Comparison of ENCODE assay signal across 10 cellular contexts in the genomic region with DNA sequence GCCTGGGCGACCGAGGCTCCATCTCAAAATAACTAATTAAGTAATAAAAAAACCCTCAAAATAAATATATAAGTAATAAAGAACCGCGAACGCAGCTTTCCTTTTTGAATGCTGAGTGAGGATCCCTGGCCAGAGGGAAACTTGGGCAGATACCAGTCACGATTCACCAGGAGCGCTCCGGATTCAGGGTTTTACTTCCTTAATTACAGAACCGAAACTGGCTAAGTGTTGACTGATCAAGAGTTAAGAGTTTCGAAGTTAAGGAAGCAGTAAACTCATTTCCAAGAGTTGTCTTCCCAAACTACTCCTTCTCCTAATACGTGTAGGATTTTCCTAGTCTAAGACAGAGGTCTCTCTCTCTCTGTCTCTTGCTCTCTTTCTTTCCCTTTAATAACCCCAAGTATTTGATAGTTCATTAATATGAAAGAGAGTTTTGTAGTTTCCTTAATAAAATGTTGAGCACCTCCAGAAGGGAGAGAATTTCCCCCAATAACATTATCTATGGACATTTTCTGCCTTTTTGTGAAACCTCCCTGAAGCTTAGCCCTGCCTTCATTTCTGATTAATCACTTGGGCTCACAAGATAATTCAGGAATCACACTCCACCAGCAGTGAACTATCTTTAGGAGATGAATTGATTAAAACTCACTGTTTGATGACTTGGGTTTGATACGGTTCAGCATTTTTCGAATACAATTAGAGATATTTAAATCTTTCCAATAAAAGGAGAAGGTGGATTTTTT.
DNase-seq lines count a peak whose midpoint lies in the region; ATAC-seq, FAIRE-seq and TF ChIP-seq lines count a peak whose summit lies in the region.
"Had no signal": no experiment of that assay in that cellular context is flagged by ENCODE, and none has a peak within 500 bp of the region (broad histone marks: within the 10 kb centered on the region; RNA-seq: fewer than 3 reads in every experiment).

No MANE protein-coding gene starts in this region.

- H3K4me3 ChIP-seq in HepG2 (replicated peaks in 1 of 3; ENCODE audit: insufficient read depth in 1 of 3, low read depth in 2 of 3, low read length in 3 of 3) (no peak overlapping the region), tibial nerve (no peak overlapping the region), testis (no peak overlapping the region)

- peak overlapping the region; percentile 60 for H3K4me3 Mint-ChIP-seq in T-helper 2 cell treated with Interferon-gamma antibody and Interleukin-4, amounts not matched to agents 5 μg/mL and 100 μg/mL, for 36 hours
- no peak overlapping the region for H3K4me3 Mint-ChIP-seq in activated T-helper 1 cell treated with anti-CD3 and anti-CD28 coated beads, Interleukin-12 subunit alpha, Interleukin-12 subunit beta, Interleukin-2, Interleukin-4 antibody, amounts not matched to agents 30 ng/mL and 10 ng/mL and 1 ng/mL, durations not matched to agents 14 hours and 24 hours and 36 hours

- TF ChIP-seq POLR2A in HepG2 (IDR thresholded peaks at IDR 0.05; ENCODE audit: insufficient read depth in 1 of 2, low read depth in 2 of 2, low read length in 2 of 2) (no peak), tibial nerve (IDR thresholded peaks at IDR 0.05) (no peak), testis (IDR thresholded peaks at IDR 0.05) (no peak)

- no peaks in the 10 kb centered on the region for H3K36me3 Mint-ChIP-seq in T-helper 2 cell treated with Interferon-gamma antibody and Interleukin-4, amounts not matched to agents 5 μg/mL and 100 μg/mL, for 36 hours (ENCODE audit: low read depth)
- H3K36me3 Mint-ChIP-seq in activated T-helper 1 cell treated with anti-CD3 and anti-CD28 coated beads, Interleukin-12 subunit alpha, Interleukin-12 subunit beta, Interleukin-2, Interleukin-4 antibody, amounts not matched to agents 30 ng/mL and 10 ng/mL and 1 ng/mL, durations not matched to agents 14 hours and 24 hours and 36 hours (ENCODE audit: low read depth): peaks cover 2% of the 10 kb centered on the region

- H3K27me3 Mint-ChIP-seq in T-helper 2 cell treated with Interferon-gamma antibody and Interleukin-4, amounts not matched to agents 5 μg/mL and 100 μg/mL, for 36 hours (ENCODE audit: low read depth): no peaks in the 10 kb centered on the region
- no peaks in the 10 kb centered on the region for H3K27me3 Mint-ChIP-seq in activated T-helper 1 cell treated with anti-CD3 and anti-CD28 coated beads, Interleukin-12 subunit alpha, Interleukin-12 subunit beta, Interleukin-2, Interleukin-4 antibody, amounts not matched to agents 30 ng/mL and 10 ng/mL and 1 ng/mL, durations not matched to agents 14 hours and 24 hours and 36 hours (ENCODE audit: insufficient read depth)

- TF ChIP-seq CTCF in HepG2 (CRISPR knock-in tag; IDR thresholded peaks at IDR 0.05) (no peak), tibial nerve (IDR thresholded peaks at IDR 0.05) (no peak), testis (IDR thresholded peaks at IDR 0.05) (no peak)

- H2AFZ ChIP-seq in HepG2 (ENCODE audit: low read length): no peak overlapping the region

- in situ Hi-C loops in HepG2 (cut with HindIII; ENCODE audit: extremely low pct_ligation_motif_present, low pct_unique_long_range_greater_than_20kb): no loop called here

- H3K4me1 ChIP-seq in HepG2 (ENCODE audit: insufficient read depth, low read length) (peaks cover 65% of the 10 kb centered on the region), tibial nerve (peaks cover 0 to 52% (median 30%) of the 10 kb centered on the region in 4 donors), testis (peaks cover 25% of the 10 kb centered on the region)

- peak overlapping the region; percentile 15 for H3K27ac ChIP-seq in HepG2 (ENCODE audit: extremely low read length, insufficient read depth, low read length)
- H3K27ac ChIP-seq in tibial nerve: peak overlapping the region in 3 of 4 donors; percentile 48 to 63 (median 55)
- peak overlapping the region in 1 of 2 donors; percentile 77 for H3K27ac ChIP-seq in testis

- CTCF ChIA-PET in HepG2 (lab: Yijun Ruan, JAX; ENCODE audit: low intra/inter-chr PET ratio, low total read pairs): no interaction called here

- H3K4me1 Mint-ChIP-seq in T-helper 2 cell treated with Interferon-gamma antibody and Interleukin-4, amounts not matched to agents 5 μg/mL and 100 μg/mL, for 36 hours (ENCODE audit: low read depth): peaks cover 64% of the 10 kb centered on the region
- H3K4me1 Mint-ChIP-seq in activated T-helper 1 cell treated with anti-CD3 and anti-CD28 coated beads, Interleukin-12 subunit alpha, Interleukin-12 subunit beta, Interleukin-2, Interleukin-4 antibody, amounts not matched to agents 30 ng/mL and 10 ng/mL and 1 ng/mL, durations not matched to agents 14 hours and 24 hours and 36 hours (ENCODE audit: low read depth): peaks cover 63% of the 10 kb centered on the region

- H4K20me1 ChIP-seq in HepG2 (ENCODE audit: insufficient read depth, low read length): no peaks in the 10 kb centered on the region

- no peak for DNase-seq in T-helper 2 cell treated with Interferon-gamma antibody and Interleukin-4, amounts not matched to agents 5 μg/mL and 100 μg/mL, for 36 hours (ENCODE audit: low spot score)
- DNase-seq in T-helper 2 cell: no peak
- no peak for DNase-seq in activated T-helper 1 cell treated with anti-CD3 and anti-CD28 coated beads, Interleukin-12 subunit alpha, Interleukin-12 subunit beta, Interleukin-2, Interleukin-4 antibody, amounts not matched to agents 30 ng/mL and 10 ng/mL and 1 ng/mL, durations not matched to agents 14 hours and 24 hours and 36 hours (ENCODE audit: low spot score)
- DNase-seq in HepG2 (ENCODE audit: low spot score): no peak
- DNase-seq in tibial nerve (ENCODE audit: low spot score in 2 of 2): no peak
- DNase-seq in testis: no peak
- no peak for DNase-seq in stimulated activated CD4-positive, alpha-beta T cell treated with anti-CD3 and anti-CD28 coated beads, Interleukin-12 subunit alpha, Interleukin-12 subunit beta, amount 100 ng/mL, for 4 hours
- no peak for DNase-seq in activated naive CD4-positive, alpha-beta T cell treated with Interleukin-2 at 50 U/mL for 16 hours
- DNase-seq: activated T-cell treated with anti-CD3 and anti-CD28 coated beads, Interleukin-2, amount 50 U/mL, for 48 hours; NCI-H1930 had no signal

- H3K4me2 ChIP-seq in HepG2 (ENCODE audit: low read depth, low read length): no peak overlapping the region

- no peak overlapping the region for H3K9ac ChIP-seq in HepG2 (ENCODE audit: insufficient read depth, low read depth, low read length)

- no peaks in the 10 kb centered on the region for H3K9me3 ChIP-seq in HepG2 (ENCODE audit: low read length)
- no peaks in the 10 kb centered on the region for H3K9me3 ChIP-seq in tibial nerve
- H3K9me3 ChIP-seq in testis: no peaks in the 10 kb centered on the region

- intact Hi-C loops in activated T-helper 1 cell treated with anti-CD3 and anti-CD28 coated beads, Interleukin-12 subunit alpha, Interleukin-12 subunit beta, Interleukin-2, Interleukin-4 antibody, amounts not matched to agents 30 ng/mL and 10 ng/mL and 1 ng/mL, durations not matched to agents 14 hours and 24 hours and 36 hours (cut with micrococcal nuclease): loop anchor here (10.0 kb wide), 1 partner anchor 580 kb away; no protein-coding TSS in a partner anchor
- intact Hi-C loops in HepG2 (cut with micrococcal nuclease; ENCODE audit: unreplicated experiment): no loop called here
- intact Hi-C loops in testis (cut with DNase I; ENCODE audit: low total_unique reads): no loop called here

- no peaks in the 10 kb centered on the region for H3K79me2 ChIP-seq in HepG2 (ENCODE audit: insufficient read depth, low read length)

- no peak for ATAC-seq in HepG2

- no TSS peak for BruUV-seq in HepG2 (replicated peaks; lab: Mats Ljungman, UMichigan)

- H3K27ac Mint-ChIP-seq in T-helper 2 cell treated with Interferon-gamma antibody and Interleukin-4, amounts not matched to agents 5 μg/mL and 100 μg/mL, for 36 hours: peak overlapping the region; percentile 74
- H3K27ac Mint-ChIP-seq in activated T-helper 1 cell treated with anti-CD3 and anti-CD28 coated beads, Interleukin-12 subunit alpha, Interleukin-12 subunit beta, Interleukin-2, Interleukin-4 antibody, amounts not matched to agents 30 ng/mL and 10 ng/mL and 1 ng/mL, durations not matched to agents 14 hours and 24 hours and 36 hours: peak overlapping the region; percentile 19

- H3K36me3 ChIP-seq in HepG2 (replicated peaks in 1 of 2; ENCODE audit: control insufficient read depth in 1 of 2, insufficient read depth in 2 of 2, low read length in 2 of 2) (no peaks in the 10 kb centered on the region), tibial nerve (no peaks in the 10 kb centered on the region), testis (ENCODE audit: low read depth, missing control alignments) (no peaks in the 10 kb centered on the region)

- FAIRE-seq in HepG2 (lab: Jason Lieb, UNC): no peak

- POLR2A ChIA-PET in HepG2 (lab: Yijun Ruan, JAX): interaction anchor here (1.6 kb wide), 1 partner anchor 12 kb away, joined by 3 read pairs; no protein-coding TSS in a partner anchor

- no peak for TF ChIP-seq EP300 in HepG2 (IDR thresholded peaks at IDR 0.05; ENCODE audit: low read depth in 2 of 2, low read length in 2 of 2)
- TF ChIP-seq EP300 in HepG2 (CRISPR knock-in tag; IDR thresholded peaks at IDR 0.05; ENCODE audit: borderline replicate concordance): no peak
- TF ChIP-seq EP300 in tibial nerve (IDR thresholded peaks at IDR 0.05): peak in 1 of 2 donors; percentile 16

- TF ChIP-seq RAD21 in HepG2 (CRISPR knock-in tag; IDR thresholded peaks at IDR 0.05): no peak

- no peaks in the 10 kb centered on the region for H3K9me3 Mint-ChIP-seq in T-helper 2 cell treated with Interferon-gamma antibody and Interleukin-4, amounts not matched to agents 5 μg/mL and 100 μg/mL, for 36 hours
- no peaks in the 10 kb centered on the region for H3K9me3 Mint-ChIP-seq in activated T-helper 1 cell treated with anti-CD3 and anti-CD28 coated beads, Interleukin-12 subunit alpha, Interleukin-12 subunit beta, Interleukin-2, Interleukin-4 antibody, amounts not matched to agents 30 ng/mL and 10 ng/mL and 1 ng/mL, durations not matched to agents 14 hours and 24 hours and 36 hours

- WGBS in HepG2 (ENCODE audit: low lambda C conversion rate): 96% methylated on average over 13 of the region's 13 CpGs
- WGBS in tibial nerve, 2 donors: 72 to 75% methylated on average over 13 of the region's 13 CpGs
- WGBS in testis, 2 donors: 71 to 74% methylated on average over 13 of the region's 13 CpGs

- H3K27me3 ChIP-seq in HepG2 (ENCODE audit: control insufficient read depth in 1 of 2, insufficient read depth in 2 of 2, low read length in 2 of 2) (no peaks in the 10 kb centered on the region), tibial nerve (no peaks in the 10 kb centered on the region), testis (no peaks in the 10 kb centered on the region)
